In the genomic region with DNA sequence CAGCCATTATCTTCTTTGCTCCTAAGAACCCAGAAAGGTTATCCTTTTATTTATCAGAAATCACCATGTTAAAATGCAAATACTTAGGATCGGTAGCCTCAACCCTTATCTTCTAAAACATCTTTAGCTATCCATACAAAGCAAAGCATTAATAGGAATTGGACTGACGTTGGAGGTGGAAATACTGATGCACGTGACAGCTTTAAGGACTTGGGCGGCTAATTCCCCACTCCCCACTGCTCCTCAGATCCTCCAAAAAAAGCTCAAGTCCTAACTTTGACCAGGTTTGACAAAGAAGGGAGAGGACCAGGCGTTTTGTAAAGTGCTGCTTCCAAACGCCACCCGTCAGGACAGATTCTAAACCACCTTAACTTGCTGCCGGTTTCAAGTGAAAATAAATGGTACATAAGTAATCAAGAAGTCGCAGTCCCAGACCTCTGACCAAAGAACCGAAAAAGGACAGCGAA, we compare ENCODE assay signal across 8 cellular contexts. TPM values are rescaled to one million over a fixed set of nuclear protein-coding genes. Genes with fewer than 3 reads are reported as not detected.
DNase-seq lines count a peak whose midpoint lies in the region; ATAC-seq, FAIRE-seq and TF ChIP-seq lines count a peak whose summit lies in the region.

No MANE protein-coding gene starts in this region.

- H3K36me3 Mint-ChIP-seq in activated T-cell treated with anti-CD3 and anti-CD28 coated beads, Interleukin-2, amount 50 U/mL, for 4 hours (ENCODE audit: insufficient read depth): peaks cover 1% of the 10 kb centered on the region
- H3K36me3 Mint-ChIP-seq in type B pancreatic cell: peaks cover 1% of the 10 kb centered on the region

- no peaks in the 10 kb centered on the region for H3K9me3 Mint-ChIP-seq in activated T-cell treated with anti-CD3 and anti-CD28 coated beads, Interleukin-2, amount 50 U/mL, for 4 hours
- H3K9me3 Mint-ChIP-seq in type B pancreatic cell: no peaks in the 10 kb centered on the region

- no peak for TF ChIP-seq EP300 in GM12878 (IDR thresholded peaks at IDR 0.05; ENCODE audit: borderline replicate concordance in 1 of 2, control insufficient read depth in 1 of 2, low read depth in 2 of 2, low read length in 2 of 2)

- CTCF ChIA-PET in GM12878 (lab: Yijun Ruan, JAX): interaction anchor here (1.3 kb wide), 1 partner anchor 8 kb away, joined by 3 read pairs; no protein-coding TSS in a partner anchor

- peaks cover 9% of the 10 kb centered on the region; the same call in 1 of the 2 replicates for H3K4me1 ChIP-seq in GM12878 (ENCODE audit: control insufficient read depth, insufficient read depth, low read length)
- peaks cover under 1 to 25% (median 7%) of the 10 kb centered on the region in 4 donors for H3K4me1 ChIP-seq in liver (ENCODE audit: control insufficient read depth in 4 of 4, insufficient read depth in 4 of 4, low read length in 3 of 4)

- peak overlapping the region; percentile 97 for H2AFZ ChIP-seq in GM12878 (ENCODE audit: control insufficient read depth, low read depth, low read length)

- H3K36me3 ChIP-seq in GM12878 (ENCODE audit: control insufficient read depth in 2 of 2, insufficient read depth in 2 of 2, low read length in 1 of 2) (no peaks in the 10 kb centered on the region; a peak in 1 of 4 replicates), liver (ENCODE audit: control insufficient read depth in 4 of 4, insufficient read depth in 3 of 4, low read depth in 1 of 4, low read length in 3 of 4) (no peaks in the 10 kb centered on the region)

- H3K4me3 ChIP-seq in GM12878 (peak overlapping the region; percentile 60), liver (ENCODE audit: low read depth in 1 of 3, low read length in 3 of 3) (peak overlapping the region; percentile 47 to 98 (median 81))

- RAD21 ChIA-PET in GM12878 (lab: Charles Lee; ENCODE audit: unreplicated experiment): no interaction called here

- BruUV-seq in GM12878 (replicated peaks; lab: Mats Ljungman, UMichigan): no TSS peak

- TF ChIP-seq CTCF in GM12878 (IDR thresholded peaks at IDR 0.05 in 2 of 3, conservative IDR thresholded peaks at IDR 0.05 in 1 of 3; ENCODE audit: control insufficient read depth in 2 of 3, extremely low read depth in 1 of 3, insufficient read depth in 1 of 3, low read depth in 3 of 3, low read length in 3 of 3) (no peak), liver (IDR thresholded peaks at IDR 0.05; ENCODE audit: low read depth, low read length, missing input control) (no peak), type B pancreatic cell (conservative IDR thresholded peaks at IDR 0.05) (no peak)

- H3K4me2 ChIP-seq in GM12878 (ENCODE audit: control insufficient read depth, insufficient read depth): peak overlapping the region; percentile 98

- peaks cover 39% of the 10 kb centered on the region for H3K79me2 ChIP-seq in GM12878 (ENCODE audit: control insufficient read depth, insufficient read depth, low read length)

- TF ChIP-seq POLR2A in GM12878 (IDR thresholded peaks at IDR 0.05; ENCODE audit: low read depth, low read length): no peak

- WGBS in GM12878 (ENCODE audit: insufficient coverage, insufficient replicate concordance, low lambda C conversion rate, missing lambda C conversion rate): 0% methylated on average over 11 of the region's 11 CpGs
- under 1% methylated on average over 11 of the region's 11 CpGs for WGBS in liver

- SMC1A ChIA-PET in GM12878 (lab: Charles Lee; ENCODE audit: uncharacterized antibody, unreplicated experiment): interaction anchor here (0.8 to 1.0 kb wide), 4 partner anchors 11 to 86 kb away, joined by 3 to 4 read pairs (median 4); no protein-coding TSS in a partner anchor

- H3K27ac ChIP-seq in GM12878 (ENCODE audit: control insufficient read depth, insufficient read depth) (peak overlapping the region; percentile 59), liver (ENCODE audit: low read depth in 1 of 2, low read length in 2 of 2) (peak overlapping the region; percentile 85 to 95)

- H3K4me3 Mint-ChIP-seq in activated T-cell treated with anti-CD3 and anti-CD28 coated beads, Interleukin-2, amount 50 U/mL, for 4 hours: peak overlapping the region; percentile 99
- peak overlapping the region; percentile 95 for H3K4me3 Mint-ChIP-seq in type B pancreatic cell

- H4K20me1 ChIP-seq in GM12878 (ENCODE audit: control insufficient read depth, insufficient read depth): no peaks in the 10 kb centered on the region

- TF ChIP-seq RAD21 in GM12878 (IDR thresholded peaks at IDR 0.05; ENCODE audit: insufficient read depth, low read depth, low read length) (no peak), liver (IDR thresholded peaks at IDR 0.05) (peak in 1 of 2 donors; percentile 32)

- no peaks in the 10 kb centered on the region for H3K27me3 Mint-ChIP-seq in activated T-cell treated with anti-CD3 and anti-CD28 coated beads, Interleukin-2, amount 50 U/mL, for 4 hours (ENCODE audit: low read depth)
- no peaks in the 10 kb centered on the region for H3K27me3 Mint-ChIP-seq in type B pancreatic cell

- intact Hi-C loops in GM12878 (cut with micrococcal nuclease; ENCODE audit: unreplicated experiment): no loop called here

- H3K9ac ChIP-seq in GM12878 (ENCODE audit: control insufficient read depth, insufficient read depth, low read length): peak overlapping the region; percentile 72
- peak overlapping the region; percentile 40 to 99 for H3K9ac ChIP-seq in liver (ENCODE audit: low read depth in 1 of 2, low read length in 2 of 2)

- DNase-seq in activated T-cell treated with anti-CD3 and anti-CD28 coated beads, Interleukin-2, amount 50 U/mL, for 4 hours: no peak
- DNase-seq in activated T-cell treated with anti-CD3 and anti-CD28 coated beads, Interleukin-2, amount 50 U/mL, for 48 hours: no peak
- DNase-seq in GM12878 (ENCODE audit: low read depth, low spot score) (no peak), type B pancreatic cell (ENCODE audit: extremely low spot score, unreplicated experiment) (no peak), NCI-H1436 (lab: John Stamatoyannopoulos, UW) (no peak)

- ATAC-seq in activated T-cell treated with anti-CD3 and anti-CD28 coated beads, Interleukin-2, amount 50 U/mL, for 4 hours: no peak
- ATAC-seq in GM12878: no peak
- ATAC-seq in HG03095 (IDR thresholded peaks at IDR 0.05; ENCODE audit: unreplicated experiment): no peak
- ATAC-seq in HG02588 (IDR thresholded peaks at IDR 0.05; ENCODE audit: unreplicated experiment): no peak

- H3K27me3 ChIP-seq in GM12878 (replicated peaks in 1 of 2; ENCODE audit: control insufficient read depth in 2 of 2, insufficient read depth in 2 of 2, low read length in 1 of 2) (no peaks in the 10 kb centered on the region), liver (ENCODE audit: control insufficient read depth in 4 of 4, insufficient read depth in 4 of 4, low read length in 3 of 4) (no peaks in the 10 kb centered on the region)

- H3K4me1 Mint-ChIP-seq in activated T-cell treated with anti-CD3 and anti-CD28 coated beads, Interleukin-2, amount 50 U/mL, for 4 hours (ENCODE audit: low read depth): peaks cover 33% of the 10 kb centered on the region
- peaks cover 18% of the 10 kb centered on the region for H3K4me1 Mint-ChIP-seq in type B pancreatic cell (ENCODE audit: unreplicated experiment)

- H3K9me3 ChIP-seq in GM12878 (replicated peaks; ENCODE audit: control insufficient read depth, insufficient read depth, low read length): no peaks in the 10 kb centered on the region
- no peaks in the 10 kb centered on the region for H3K9me3 ChIP-seq in liver (ENCODE audit: control insufficient read depth in 4 of 4, low read length in 3 of 4)

- peak overlapping the region; percentile 84 for H3K27ac Mint-ChIP-seq in type B pancreatic cell

- FAIRE-seq in GM12878 (lab: Jason Lieb, UNC): no peak

- POLR2A ChIA-PET in GM12878 (lab: Charles Lee): no interaction called here

- in situ Hi-C loops in GM12878 (cut with MboI): no loop called here

RNA-seq across cellular contexts. Expression of a gene that starts 0.5 kb away (rescaled TPM):
- total RNA-seq in activated T-cell treated with anti-CD3 and anti-CD28 coated beads, Interleukin-2, amount 50 U/mL, for 4 hours: 100 to 1,000 TPM; 227 to 236 (median 231) TPM
- 114 and 123 TPM in 2 replicates for total RNA-seq in GM12878 (2013; cell fraction: nucleolus; rRNA removed)
- 83.4 and 92.6 TPM in 2 replicates for total RNA-seq in GM12878 (2014; rRNA removed)
- total RNA-seq in GM12878 (2014; rRNA removed; fragmentation: Illumina TruSeq; extraction: Trizol): 112 and 113 TPM in 2 replicates
- total RNA-seq in GM12878 (2021): 144 and 151 TPM in 2 replicates
- 34.6 TPM for polyA plus RNA-seq in GM12878 (2011; ENCODE audit: low read depth)
- polyA plus RNA-seq in GM12878 (2011; rRNA removed): 50.0 and 79.6 TPM in 2 replicates
- polyA plus RNA-seq in GM12878 (2011; cell fraction: cytosol; rRNA removed): 19.2 and 19.8 TPM in 2 replicates
- polyA plus RNA-seq in GM12878 (2011; cell fraction: nucleus; rRNA removed): 33.6 and 34.1 TPM in 2 replicates
- 44.5 and 53.0 TPM in 2 replicates for polyA plus RNA-seq in GM12878 (2012)
- polyA plus RNA-seq in GM12878 (2014; fragmentation: Illumina TruSeq; extraction: Trizol): 69.4 and 87.6 TPM in 2 replicates
- polyA plus RNA-seq in GM12878 (2014; fragmentation: Nextera tagmentation; extraction: Ambion mirVana): 10 to 100 TPM; 50.6 to 53.4 TPM
- 61.6 and 74.4 TPM in 2 replicates for polyA plus RNA-seq in GM12878 (2014; rRNA removed)
- polyA plus RNA-seq in GM12878 (2016; fragmentation: Nextera tagmentation; extraction: Ambion mirVana): 100 to 1,000 TPM; 114 to 124 TPM
- 26.3 and 26.6 TPM in 2 replicates for polyA minus RNA-seq in GM12878 (2011; rRNA and poly(A)+ RNA removed)
- polyA minus RNA-seq in GM12878 (2011; cell fraction: cytosol; rRNA and poly(A)+ RNA removed): 18.4 TPM in 2 replicates
- polyA minus RNA-seq in GM12878 (2011; cell fraction: nucleus; rRNA and poly(A)+ RNA removed): 45.9 and 79.7 TPM in 2 replicates
- 10 to 100 TPM; 55.3 to 79.4 TPM for total RNA-seq in liver
- polyA plus RNA-seq in liver: 10 to 100 TPM; 54.0 to 70.8 TPM
- 87.1 and 106 TPM in 2 replicates for total RNA-seq in type B pancreatic cell (ENCODE audit: low replicate concordance)

RNA-seq across cellular contexts. Expression of a gene that starts 50.2 kb away (rescaled TPM):
- not detected for total RNA-seq in activated T-cell treated with anti-CD3 and anti-CD28 coated beads, Interleukin-2, amount 50 U/mL, for 4 hours
- not detected in 2 replicates for total RNA-seq in GM12878 (2013; cell fraction: nucleolus; rRNA removed)
- total RNA-seq in GM12878 (2014; rRNA removed): not detected in 2 replicates
- total RNA-seq in GM12878 (2014; rRNA removed; fragmentation: Illumina TruSeq; extraction: Trizol): not detected in 2 replicates
- not detected in 2 replicates for total RNA-seq in GM12878 (2021)
- polyA plus RNA-seq in GM12878 (2011; ENCODE audit: low read depth): not detected
- not detected in 2 replicates for polyA plus RNA-seq in GM12878 (2011; rRNA removed)
- not detected in 2 replicates for polyA plus RNA-seq in GM12878 (2011; cell fraction: cytosol; rRNA removed)
- polyA plus RNA-seq in GM12878 (2011; cell fraction: nucleus; rRNA removed): not detected in 2 replicates
- not detected in 2 replicates for polyA plus RNA-seq in GM12878 (2012)
- not detected in 2 replicates for polyA plus RNA-seq in GM12878 (2014; fragmentation: Illumina TruSeq; extraction: Trizol)
- not detected for polyA plus RNA-seq in GM12878 (2014; fragmentation: Nextera tagmentation; extraction: Ambion mirVana)
- 0.03 TPM in 1 of 2 replicates, not detected in the other for polyA plus RNA-seq in GM12878 (2014; rRNA removed)
- polyA plus RNA-seq in GM12878 (2016; fragmentation: Nextera tagmentation; extraction: Ambion mirVana): not detected
- polyA minus RNA-seq in GM12878 (2011; rRNA and poly(A)+ RNA removed): not detected in 2 replicates
- polyA minus RNA-seq in GM12878 (2011; cell fraction: cytosol; rRNA and poly(A)+ RNA removed): not detected in 2 replicates
- polyA minus RNA-seq in GM12878 (2011; cell fraction: nucleus; rRNA and poly(A)+ RNA removed): not detected in 2 replicates
- not detected for total RNA-seq in liver
- polyA plus RNA-seq in liver: under 1 TPM in 1 of 2 donors, not detected in 1; 0.05 TPM
- total RNA-seq in type B pancreatic cell (ENCODE audit: low replicate concordance): 0.10 TPM in 1 of 2 replicates, not detected in the other
